ENCODE assay signal across 6 cellular contexts in genomic region chr9:87083986-87084385, GRCh38.
"Had no signal": no experiment of that assay in that cellular context is flagged by ENCODE, and none has a peak within 500 bp of the region (broad histone marks: within the 10 kb centered on the region; RNA-seq: fewer than 3 reads in every experiment).

No MANE protein-coding gene starts in this region.

- H2AFZ ChIP-seq: GM23338 had no signal

- DNase-seq: H9, HCEC 1CT, KBM-7 had no signal

- H3K4me3 ChIP-seq: GM23338 had no signal

- H3K27me3 Mint-ChIP-seq: IgD-negative memory B cell had no signal

- H3K4me1 Mint-ChIP-seq: GM23338, H9, IgD-negative memory B cell had no signal

- H3K4me3 Mint-ChIP-seq: GM23338, H9, IgD-negative memory B cell had no signal

- H3K36me3 Mint-ChIP-seq: IgD-negative memory B cell had no signal

- H3K27ac Mint-ChIP-seq: GM23338, H9, IgD-negative memory B cell had no signal

- H3K4me2 ChIP-seq: GM23338 had no signal

- H3K27ac ChIP-seq: HL-60 had no signal
